Comparison of ENCODE assay signal across 14 cellular contexts in genomic region chr16:69351309-69352027, GRCh38. TPM values are rescaled to one million over a fixed set of nuclear protein-coding genes. Genes with fewer than 3 reads are reported as not detected.
DNase-seq lines count a peak whose midpoint lies in the region; ATAC-seq, FAIRE-seq and TF ChIP-seq lines count a peak whose summit lies in the region.
"Had no signal": no experiment of that assay in that cellular context is flagged by ENCODE, and none has a peak within 500 bp of the region (broad histone marks: within the 10 kb centered on the region; RNA-seq: fewer than 3 reads in every experiment).

TSS of gene TMED6 (minus strand) at chr16:69351786. CDS start at chr16:69351753, 33 bp downstream.

- peak; percentile 69 for DNase-seq in HT-29 (ENCODE audit: low spot score)
- no peak for DNase-seq in K562 (ENCODE audit: extremely low read depth in 1 of 4, low spot score in 3 of 4)
- peak; percentile 65 to 78 (median 70) for DNase-seq in mucosa of descending colon
- no peak for DNase-seq in inferior parietal cortex (ENCODE audit: extremely low spot score)
- DNase-seq in stimulated activated CD4-positive, alpha-beta T cell treated with anti-CD3 and anti-CD28 coated beads, Interleukin-2, amount 100 ng/mL, for 24 hours, result no peak
- no peak for DNase-seq in esophagus squamous epithelium (lab: John Stamatoyannopoulos, UW)
- DNase-seq: activated CD4-positive, alpha-beta T cell treated with anti-CD3 and anti-CD28 coated beads for 4 hours; dermis blood vessel endothelial cell; MV-4-11; NCI-H510A treated with DMSO at 0.1 percent for 48 hours; T-helper 2 cell; tibial artery had no signal

- intact Hi-C loops in K562 (cut with micrococcal nuclease), result no loop called here
- intact Hi-C loops in mucosa of descending colon (cut with DNase I, micrococcal nuclease), result no loop called here
- intact Hi-C loops in esophagus squamous epithelium (cut with DNase I), result no loop called here

- no peak for TF ChIP-seq RAD21 in K562 (CRISPR knock-in tag; conservative IDR thresholded peaks at IDR 0.05 in 1 of 2, IDR thresholded peaks at IDR 0.05 in 1 of 2)

- WGBS in K562 (ENCODE audit: insufficient coverage, low coverage, missing lambda C conversion rate), result 77% methylated on average over 12 of the region's 12 CpGs
- WGBS in esophagus squamous epithelium, 2 donors, result 83 to 89% methylated on average over 12 of the region's 12 CpGs

- in situ Hi-C loops in K562 (cut with MboI), result no loop called here

- H3K9ac ChIP-seq in BLaER1 (no peak within 1 kb of the TSS), K562 (ENCODE audit: insufficient read depth in 1 of 2, low read depth in 2 of 2, low read length in 2 of 2) (no peak within 1 kb of the TSS)

- H3K9me3 ChIP-seq in BLaER1 (no peaks in the 10 kb centered on the region), K562 (replicated peaks; ENCODE audit: control insufficient read depth, insufficient read depth, low read depth, low read length) (no peaks in the 10 kb centered on the region), mucosa of descending colon (no peaks in the 10 kb centered on the region), esophagus squamous epithelium (no peaks in the 10 kb centered on the region)
- H3K9me3 ChIP-seq: tibial artery had no signal

- FAIRE-seq in K562 (lab: Jason Lieb, UNC), result no peak

- H3K4me2 ChIP-seq in BLaER1 (no peak within 1 kb of the TSS), K562 (ENCODE audit: insufficient read depth, low read length) (no peak within 1 kb of the TSS)

- H3K4me3 ChIP-seq in BLaER1, result no peak within 1 kb of the TSS
- no peak within 1 kb of the TSS for H3K4me3 ChIP-seq in K562
- no peak within 1 kb of the TSS for H3K4me3 ChIP-seq in mucosa of descending colon
- H3K4me3 ChIP-seq in esophagus squamous epithelium, result no peak within 1 kb of the TSS
- H3K4me3 ChIP-seq: tibial artery had no signal

- TF ChIP-seq CTCF in K562 (IDR thresholded peaks at IDR 0.05 in 2 of 3, conservative IDR thresholded peaks at IDR 0.05 in 1 of 3; ENCODE audit: insufficient read depth in 2 of 3, low read depth in 1 of 3, low read length in 3 of 3) (no peak), mucosa of descending colon (IDR thresholded peaks at IDR 0.05) (no peak), esophagus squamous epithelium (IDR thresholded peaks at IDR 0.05) (no peak)

- no peaks in the 10 kb centered on the region for H4K20me1 ChIP-seq in BLaER1
- H4K20me1 ChIP-seq in K562 (replicated peaks; ENCODE audit: control insufficient read depth, insufficient read depth, low read length), result no peaks in the 10 kb centered on the region

- peaks cover 75% of the 10 kb centered on the region for H3K36me3 ChIP-seq in BLaER1
- peaks cover 14% of the 10 kb centered on the region; the same call in 1 of the 3 replicates for H3K36me3 ChIP-seq in K562 (ENCODE audit: control insufficient read depth, insufficient read depth, low read length)
- no peaks in the 10 kb centered on the region for H3K36me3 ChIP-seq in mucosa of descending colon (ENCODE audit: low read depth)
- peaks cover 6 to 52% (median 7%) of the 10 kb centered on the region in 3 donors for H3K36me3 ChIP-seq in esophagus squamous epithelium

- no peaks in the 10 kb centered on the region; the same call in 1 of the 2 replicates for H3K4me1 ChIP-seq in BLaER1
- H3K4me1 ChIP-seq in K562 (replicated peaks in 1 of 2; ENCODE audit: control insufficient read depth in 2 of 2, insufficient read depth in 2 of 2, low read length in 2 of 2), result no peaks in the 10 kb centered on the region; a peak in 1 of 5 replicates
- H3K4me1 ChIP-seq in mucosa of descending colon (ENCODE audit: low read depth), result no peaks in the 10 kb centered on the region
- H3K4me1 ChIP-seq in esophagus squamous epithelium, result no peaks in the 10 kb centered on the region
- H3K4me1 ChIP-seq: tibial artery had no signal

- no peak for TF ChIP-seq POLR2A in K562 (conservative IDR thresholded peaks at IDR 0.05)
- no peak for TF ChIP-seq POLR2A in esophagus squamous epithelium (IDR thresholded peaks at IDR 0.05)

- H3K27ac ChIP-seq in BLaER1 (0 out of 2 replicates have a peak within 1 kb of the TSS, but pooled peaks have one; percentile 2), K562 (ENCODE audit: extremely low read depth, low read depth, low read length) (no peak within 1 kb of the TSS), esophagus squamous epithelium (no peak within 1 kb of the TSS)
- H3K27ac ChIP-seq: tibial artery had no signal

- POLR2A ChIA-PET in K562 (lab: Yijun Ruan, JAX), result interaction anchor here (0.7 to 1.3 kb wide), 2 partner anchors 11 to 274 kb away, joined by 3 read pairs; no protein-coding TSS in a partner anchor

- H3K27me3 ChIP-seq in BLaER1 (no peaks in the 10 kb centered on the region), K562 (ENCODE audit: control insufficient read depth in 2 of 2, insufficient read depth in 2 of 2, low read length in 2 of 2) (no peaks in the 10 kb centered on the region), esophagus squamous epithelium (no peaks in the 10 kb centered on the region)
- H3K27me3 ChIP-seq: tibial artery had no signal

- H3K9me1 ChIP-seq in K562 (ENCODE audit: control insufficient read depth, insufficient read depth, low read length), result no peaks in the 10 kb centered on the region

- no peaks in the 10 kb centered on the region for H3K79me2 ChIP-seq in K562 (ENCODE audit: control insufficient read depth, insufficient read depth, low read length)

- BruUV-seq in K562 (replicated peaks; lab: Mats Ljungman, UMichigan), result no TSS peak

- ATAC-seq in K562, result no peak
- peak; percentile 98 for ATAC-seq in mucosa of descending colon
- no peak for ATAC-seq in GM18498 (IDR thresholded peaks at IDR 0.05; ENCODE audit: unreplicated experiment)

- H2AFZ ChIP-seq in K562 (ENCODE audit: low read depth, low read length), result no peak within 1 kb of the TSS

- CTCF ChIA-PET in K562 (lab: Yijun Ruan, JAX; ENCODE audit: low intra/inter-chr PET ratio), result no interaction called here

- TF ChIP-seq EP300 in K562 (IDR thresholded peaks at IDR 0.05; ENCODE audit: low read length), result no peak

TF ChIP-seq in K562, 482 proteins besides CTCF, POLR2A, EP300 and RAD21:
- no peak for TF ChIP-seq PCBP1 (IDR thresholded peaks at IDR 0.05; ENCODE audit: low read depth, low read length, poor library complexity, severe bottlenecking)
- TF ChIP-seq NFIC (IDR thresholded peaks at IDR 0.05), result peak; percentile 57; the same call in 1 of the 2 replicates

RNA-seq across cellular contexts. Expression of gene TMED6, which starts in this region (rescaled TPM):
- total RNA-seq in HT-29 (2014; rRNA removed; shearing (Covaris generic)), result 0.10 TPM in 1 of 2 replicates, not detected in the other
- total RNA-seq in K562 (2011; cell fraction: chromatin; rRNA removed; ENCODE audit: low replicate concordance), result 1.5 and 1.7 TPM in 2 replicates
- total RNA-seq in K562 (2011; cell fraction: nucleolus; rRNA removed), result 0.67 TPM in 1 of 2 replicates, not detected in the other
- 1.6 TPM in 2 replicates for total RNA-seq in K562 (2011; cell fraction: nucleoplasm; rRNA removed)
- total RNA-seq in K562 (2014; rRNA removed) (0.18 TPM in 1 of 2 replicates, not detected in the other), K562 (2014; rRNA removed; fragmentation: Illumina TruSeq; extraction: Trizol) (0.22 and 0.25 TPM in 2 replicates), K562 (2015; rRNA removed; fragmentation: Illumina TruSeq; extraction: Trizol) (0.25 TPM in 1 of 2 replicates, not detected in the other), K562 (2021) (0.51 TPM in 1 of 2 replicates, not detected in the other), mucosa of descending colon (10 to 100 TPM in 1 of 3 donors, 1 to 10 TPM in 2; 2.2 to 18.1 (median 2.3) TPM), esophagus squamous epithelium (not detected)
- polyA plus RNA-seq in K562 (2011; rRNA removed) (0.14 and 0.20 TPM in 2 replicates), K562 (2014; fragmentation: Illumina TruSeq; extraction: Trizol) (0.22 TPM in 1 of 2 replicates, not detected in the other), K562 (2014; fragmentation: Nextera tagmentation; extraction: Ambion mirVana) (under 1 TPM; 0.32 to 0.45 TPM), K562 (2014; rRNA removed) (not detected in 2 replicates)
- polyA plus RNA-seq in K562 (2011; cell fraction: cytosol; rRNA removed), result 0.07 TPM in 1 of 2 replicates, not detected in the other
- polyA plus RNA-seq in K562 (2011; cell fraction: nucleus; rRNA removed), result 0.70 TPM in 1 of 2 replicates, not detected in the other
- polyA plus RNA-seq in K562 (2012), result 0.36 and 0.47 TPM in 2 replicates
- polyA minus RNA-seq in K562 (2011; rRNA and poly(A)+ RNA removed), result not detected in 2 replicates
- polyA minus RNA-seq in K562 (2011; cell fraction: cytosol; rRNA and poly(A)+ RNA removed), result not detected in 2 replicates
- polyA minus RNA-seq in K562 (2011; cell fraction: nucleus; rRNA and poly(A)+ RNA removed), result 0.40 and 0.67 TPM in 2 replicates

Comparison
In these comparisons a context has a peak if more than half of its experiments do, and no peak if none do; other contexts are left out.
1. Peak in DNase-seq in HT-29; RNA of the gene not detected or under 1 TPM.
2. DNase-seq: peak in mucosa of descending colon (3 of 3); none in K562 (0 of 4), inferior parietal cortex (single experiment), stimulated activated CD4-positive, alpha-beta T cell treated with anti-CD3 and anti-CD28 coated beads, Interleukin-2, amount 100 ng/mL, for 24 hours (0 of 2) and esophagus squamous epithelium (single experiment).